1 cellular context compared by ENCODE assay signal in genomic region chr3:47577583-47578118, GRCh38.
TF ChIP-seq lines count a peak whose summit lies in the region.

No MANE protein-coding gene starts in this region.

TF ChIP-seq in K562, 482 proteins besides CTCF, POLR2A, EP300 and RAD21 (continued from another document):
- TF ChIP-seq MEF2A (IDR thresholded peaks at IDR 0.05; ENCODE audit: control insufficient read depth, low read depth, low read length) (no peak), TAF7 (tag; IDR thresholded peaks at IDR 0.05) (no peak), ZNF707 (CRISPR knock-in tag; conservative IDR thresholded peaks at IDR 0.05) (no peak), CBX1 (IDR thresholded peaks at IDR 0.05; ENCODE audit: low read depth) (no peak), CBFB (CRISPR knock-in tag; IDR thresholded peaks at IDR 0.05) (no peak), SIRT6 (IDR thresholded peaks at IDR 0.05; ENCODE audit: low read depth, low read length) (no peak), NR2C2 (CRISPR knock-in tag; IDR thresholded peaks at IDR 0.05) (no peak), NR2C2 (tag; IDR thresholded peaks at IDR 0.05) (no peak), SP1 (CRISPR knock-in tag; IDR thresholded peaks at IDR 0.05) (no peak), POLR2G (IDR thresholded peaks at IDR 0.05; ENCODE audit: low read depth, low read length) (no peak), ZNF121 (CRISPR knock-in tag; conservative IDR thresholded peaks at IDR 0.05) (no peak), RFX1 (IDR thresholded peaks at IDR 0.05) (no peak), PTBP1 (IDR thresholded peaks at IDR 0.05; ENCODE audit: low read depth, low read length) (no peak), PCBP1 (IDR thresholded peaks at IDR 0.05; ENCODE audit: low read depth, low read length, poor library complexity, severe bottlenecking) (peak; percentile 24), HLTF (IDR thresholded peaks at IDR 0.05) (no peak), MTA1 (IDR thresholded peaks at IDR 0.05; ENCODE audit: borderline replicate concordance) (no peak), RB1 (IDR thresholded peaks at IDR 0.05; ENCODE audit: low read depth) (0 out of 2 replicates have a peak, but pooled peaks have one; percentile 9), ARID3A (IDR thresholded peaks at IDR 0.05; ENCODE audit: borderline replicate concordance, low read depth, low read length) (no peak), ATF2 (CRISPR knock-in tag; IDR thresholded peaks at IDR 0.05) (peak; percentile 21; the same call in 1 of the 2 replicates), YY1 (IDR thresholded peaks at IDR 0.05; ENCODE audit: borderline replicate concordance in 1 of 3, control insufficient read depth in 1 of 3, extremely low read depth in 1 of 3, insufficient read depth in 3 of 3, insufficient read length in 1 of 3, insufficient replicate concordance in 2 of 3, low read depth in 1 of 3, low read length in 2 of 3) (no peak), ZNF12 (CRISPR knock-in tag; IDR thresholded peaks at IDR 0.05) (peak; percentile 76; the same call in 1 of the 2 replicates), LARP7 (IDR thresholded peaks at IDR 0.05) (no peak), EGR1 (conservative IDR thresholded peaks at IDR 0.05) (no peak), STAG1 (CRISPR knock-in tag; IDR thresholded peaks at IDR 0.05; ENCODE audit: borderline replicate concordance) (0 out of 2 replicates have a peak, but pooled peaks have one; percentile 42), L3MBTL2 (IDR thresholded peaks at IDR 0.05) (peak; percentile 90), ADNP (tag; IDR thresholded peaks at IDR 0.05) (no peak), ELF4 (CRISPR knock-in tag; IDR thresholded peaks at IDR 0.05) (no peak), BCOR (IDR thresholded peaks at IDR 0.05) (no peak), RBFOX2 (IDR thresholded peaks at IDR 0.05; ENCODE audit: low read depth, low read length) (peak; percentile 41; the same call in 1 of the 2 replicates), KHSRP (IDR thresholded peaks at IDR 0.05) (no peak), TSC22D4 (tag; IDR thresholded peaks at IDR 0.05) (no peak), NR4A1 (CRISPR knock-in tag; IDR thresholded peaks at IDR 0.05) (no peak), NR4A1 (tag; IDR thresholded peaks at IDR 0.05) (no peak), ATF6 (CRISPR knock-in tag; IDR thresholded peaks at IDR 0.05) (0 out of 2 replicates have a peak, but pooled peaks have one; percentile 36), NR3C1 (CRISPR knock-in tag; IDR thresholded peaks at IDR 0.05) (0 out of 2 replicates have a peak, but pooled peaks have one; percentile 20)
- TF ChIP-seq, protein P1, sequence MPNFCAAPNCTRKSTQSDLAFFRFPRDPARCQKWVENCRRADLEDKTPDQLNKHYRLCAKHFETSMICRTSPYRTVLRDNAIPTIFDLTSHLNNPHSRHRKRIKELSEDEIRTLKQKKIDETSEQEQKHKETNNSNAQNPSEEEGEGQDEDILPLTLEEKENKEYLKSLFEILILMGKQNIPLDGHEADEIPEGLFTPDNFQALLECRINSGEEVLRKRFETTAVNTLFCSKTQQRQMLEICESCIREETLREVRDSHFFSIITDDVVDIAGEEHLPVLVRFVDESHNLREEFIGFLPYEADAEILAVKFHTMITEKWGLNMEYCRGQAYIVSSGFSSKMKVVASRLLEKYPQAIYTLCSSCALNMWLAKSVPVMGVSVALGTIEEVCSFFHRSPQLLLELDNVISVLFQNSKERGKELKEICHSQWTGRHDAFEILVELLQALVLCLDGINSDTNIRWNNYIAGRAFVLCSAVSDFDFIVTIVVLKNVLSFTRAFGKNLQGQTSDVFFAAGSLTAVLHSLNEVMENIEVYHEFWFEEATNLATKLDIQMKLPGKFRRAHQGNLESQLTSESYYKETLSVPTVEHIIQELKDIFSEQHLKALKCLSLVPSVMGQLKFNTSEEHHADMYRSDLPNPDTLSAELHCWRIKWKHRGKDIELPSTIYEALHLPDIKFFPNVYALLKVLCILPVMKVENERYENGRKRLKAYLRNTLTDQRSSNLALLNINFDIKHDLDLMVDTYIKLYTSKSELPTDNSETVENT (CRISPR knock-in tag; IDR thresholded peaks at IDR 0.05): no peak
- TF ChIP-seq, protein P2, sequence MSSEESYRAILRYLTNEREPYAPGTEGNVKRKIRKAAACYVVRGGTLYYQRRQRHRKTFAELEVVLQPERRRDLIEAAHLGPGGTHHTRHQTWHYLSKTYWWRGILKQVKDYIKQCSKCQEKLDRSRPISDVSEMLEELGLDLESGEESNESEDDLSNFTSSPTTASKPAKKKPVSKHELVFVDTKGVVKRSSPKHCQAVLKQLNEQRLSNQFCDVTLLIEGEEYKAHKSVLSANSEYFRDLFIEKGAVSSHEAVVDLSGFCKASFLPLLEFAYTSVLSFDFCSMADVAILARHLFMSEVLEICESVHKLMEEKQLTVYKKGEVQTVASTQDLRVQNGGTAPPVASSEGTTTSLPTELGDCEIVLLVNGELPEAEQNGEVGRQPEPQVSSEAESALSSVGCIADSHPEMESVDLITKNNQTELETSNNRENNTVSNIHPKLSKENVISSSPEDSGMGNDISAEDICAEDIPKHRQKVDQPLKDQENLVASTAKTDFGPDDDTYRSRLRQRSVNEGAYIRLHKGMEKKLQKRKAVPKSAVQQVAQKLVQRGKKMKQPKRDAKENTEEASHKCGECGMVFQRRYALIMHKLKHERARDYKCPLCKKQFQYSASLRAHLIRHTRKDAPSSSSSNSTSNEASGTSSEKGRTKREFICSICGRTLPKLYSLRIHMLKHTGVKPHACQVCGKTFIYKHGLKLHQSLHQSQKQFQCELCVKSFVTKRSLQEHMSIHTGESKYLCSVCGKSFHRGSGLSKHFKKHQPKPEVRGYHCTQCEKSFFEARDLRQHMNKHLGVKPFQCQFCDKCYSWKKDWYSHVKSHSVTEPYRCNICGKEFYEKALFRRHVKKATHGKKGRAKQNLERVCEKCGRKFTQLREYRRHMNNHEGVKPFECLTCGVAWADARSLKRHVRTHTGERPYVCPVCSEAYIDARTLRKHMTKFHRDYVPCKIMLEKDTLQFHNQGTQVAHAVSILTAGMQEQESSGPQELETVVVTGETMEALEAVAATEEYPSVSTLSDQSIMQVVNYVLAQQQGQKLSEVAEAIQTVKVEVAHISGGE (CRISPR knock-in tag; IDR thresholded peaks at IDR 0.05): no peak
- TF ChIP-seq, protein P3, sequence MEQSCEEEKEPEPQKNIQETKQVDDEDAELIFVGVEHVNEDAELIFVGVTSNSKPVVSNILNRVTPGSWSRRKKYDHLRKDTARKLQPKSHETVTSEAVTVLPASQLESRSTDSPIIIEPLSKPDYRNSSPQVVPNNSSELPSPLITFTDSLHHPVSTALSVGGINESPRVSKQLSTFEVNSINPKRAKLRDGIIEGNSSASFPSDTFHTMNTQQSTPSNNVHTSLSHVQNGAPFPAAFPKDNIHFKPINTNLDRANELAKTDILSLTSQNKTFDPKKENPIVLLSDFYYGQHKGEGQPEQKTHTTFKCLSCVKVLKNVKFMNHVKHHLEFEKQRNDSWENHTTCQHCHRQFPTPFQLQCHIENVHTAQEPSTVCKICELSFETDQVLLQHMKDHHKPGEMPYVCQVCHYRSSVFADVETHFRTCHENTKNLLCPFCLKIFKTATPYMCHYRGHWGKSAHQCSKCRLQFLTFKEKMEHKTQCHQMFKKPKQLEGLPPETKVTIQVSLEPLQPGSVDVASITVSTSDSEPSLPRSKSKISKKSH (CRISPR knock-in tag; IDR thresholded peaks at IDR 0.05): no peak
- TF ChIP-seq, protein P4, sequence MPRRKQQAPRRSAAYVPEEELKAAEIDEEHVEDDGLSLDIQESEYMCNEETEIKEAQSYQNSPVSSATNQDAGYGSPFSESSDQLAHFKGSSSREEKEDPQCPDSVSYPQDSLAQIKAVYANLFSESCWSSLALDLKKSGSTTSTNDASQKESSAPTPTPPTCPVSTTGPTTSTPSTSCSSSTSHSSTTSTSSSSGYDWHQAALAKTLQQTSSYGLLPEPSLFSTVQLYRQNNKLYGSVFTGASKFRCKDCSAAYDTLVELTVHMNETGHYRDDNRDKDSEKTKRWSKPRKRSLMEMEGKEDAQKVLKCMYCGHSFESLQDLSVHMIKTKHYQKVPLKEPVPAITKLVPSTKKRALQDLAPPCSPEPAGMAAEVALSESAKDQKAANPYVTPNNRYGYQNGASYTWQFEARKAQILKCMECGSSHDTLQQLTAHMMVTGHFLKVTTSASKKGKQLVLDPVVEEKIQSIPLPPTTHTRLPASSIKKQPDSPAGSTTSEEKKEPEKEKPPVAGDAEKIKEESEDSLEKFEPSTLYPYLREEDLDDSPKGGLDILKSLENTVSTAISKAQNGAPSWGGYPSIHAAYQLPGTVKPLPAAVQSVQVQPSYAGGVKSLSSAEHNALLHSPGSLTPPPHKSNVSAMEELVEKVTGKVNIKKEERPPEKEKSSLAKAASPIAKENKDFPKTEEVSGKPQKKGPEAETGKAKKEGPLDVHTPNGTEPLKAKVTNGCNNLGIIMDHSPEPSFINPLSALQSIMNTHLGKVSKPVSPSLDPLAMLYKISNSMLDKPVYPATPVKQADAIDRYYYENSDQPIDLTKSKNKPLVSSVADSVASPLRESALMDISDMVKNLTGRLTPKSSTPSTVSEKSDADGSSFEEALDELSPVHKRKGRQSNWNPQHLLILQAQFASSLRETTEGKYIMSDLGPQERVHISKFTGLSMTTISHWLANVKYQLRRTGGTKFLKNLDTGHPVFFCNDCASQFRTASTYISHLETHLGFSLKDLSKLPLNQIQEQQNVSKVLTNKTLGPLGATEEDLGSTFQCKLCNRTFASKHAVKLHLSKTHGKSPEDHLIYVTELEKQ (CRISPR knock-in tag; IDR thresholded peaks at IDR 0.05): no peak
- TF ChIP-seq, protein P5, sequence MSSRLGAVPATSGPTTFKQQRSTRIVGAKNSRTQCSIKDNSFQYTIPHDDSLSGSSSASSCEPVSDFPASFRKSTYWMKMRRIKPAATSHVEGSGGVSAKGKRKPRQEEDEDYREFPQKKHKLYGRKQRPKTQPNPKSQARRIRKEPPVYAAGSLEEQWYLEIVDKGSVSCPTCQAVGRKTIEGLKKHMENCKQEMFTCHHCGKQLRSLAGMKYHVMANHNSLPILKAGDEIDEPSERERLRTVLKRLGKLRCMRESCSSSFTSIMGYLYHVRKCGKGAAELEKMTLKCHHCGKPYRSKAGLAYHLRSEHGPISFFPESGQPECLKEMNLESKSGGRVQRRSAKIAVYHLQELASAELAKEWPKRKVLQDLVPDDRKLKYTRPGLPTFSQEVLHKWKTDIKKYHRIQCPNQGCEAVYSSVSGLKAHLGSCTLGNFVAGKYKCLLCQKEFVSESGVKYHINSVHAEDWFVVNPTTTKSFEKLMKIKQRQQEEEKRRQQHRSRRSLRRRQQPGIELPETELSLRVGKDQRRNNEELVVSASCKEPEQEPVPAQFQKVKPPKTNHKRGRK (tag; IDR thresholded peaks at IDR 0.05): no peak
